ENCODE assay signal across 35 cellular contexts in genomic region chr6:36308514-36308913, GRCh38. TPM values are rescaled to one million over a fixed set of nuclear protein-coding genes. Genes with fewer than 3 reads are reported as not detected.
"Had no signal": no experiment of that assay in that cellular context is flagged by ENCODE, and none has a peak within 500 bp of the region (broad histone marks: within the 10 kb centered on the region; RNA-seq: fewer than 3 reads in every experiment).

No MANE protein-coding gene starts in this region.

- H3K27ac Mint-ChIP-seq: dendritic cell treated with granulocyte-macrophage colony-stimulating factor and Interleukin-4, amounts not matched to agents 40 ng/mL and 50 ng/mL, for 4 days; effector memory CD8-positive, alpha-beta T cell; endodermal cell; mesothelial cell of epicardium; naive B cell had no signal

- ATAC-seq: effector memory CD8-positive, alpha-beta T cell; esophagus mucosa; gastrocnemius medialis; heart right ventricle; left cardiac atrium; left lung; left ventricle myocardium superior; lower lobe of right lung had no signal

- H3K9me3 ChIP-seq: colonic mucosa, esophagus squamous epithelium, gastrocnemius medialis, heart right ventricle, left lung, lower lobe of right lung, mucosa of descending colon had no signal

- FAIRE-seq: endometrium, islet of Langerhans, keratinocyte had no signal

- H3K4me1 Mint-ChIP-seq: mesothelial cell of epicardium had no signal

- H3K36me3 Mint-ChIP-seq: mesothelial cell of epicardium, naive B cell had no signal

- H3K4me1 ChIP-seq: colonic mucosa, gastrocnemius medialis, lower lobe of right lung had no signal

- H3K4me3 ChIP-seq: colonic mucosa, esophagus squamous epithelium, gastrocnemius medialis, heart right ventricle, left lung, lower lobe of right lung, mucosa of descending colon had no signal

- H3K9me3 Mint-ChIP-seq: effector memory CD8-positive, alpha-beta T cell; mesothelial cell of epicardium; naive B cell had no signal

- H3K27ac ChIP-seq: colonic mucosa, epithelial cell of prostate, esophagus squamous epithelium, gastrocnemius medialis, heart right ventricle, left lung, lower lobe of right lung had no signal

- H3K36me3 ChIP-seq: colonic mucosa, esophagus squamous epithelium, gastrocnemius medialis, heart right ventricle, lower lobe of right lung had no signal

- DNase-seq: colonic mucosa; cortex of kidney; effector CD8-positive, alpha-beta T cell; effector memory CD8-positive, alpha-beta T cell; endodermal cell; erythroblast; esophagus squamous epithelium; foreskin fibroblast; foreskin melanocyte; gastrocnemius medialis; glutamatergic neuron; head of caudate nucleus; heart right ventricle; hippocampal formation; left cardiac atrium; left lung; left ventricle myocardium superior; lower lobe of right lung; mesenchymal stem cell; mucosa of descending colon; naive B cell had no signal

- H3K4me3 Mint-ChIP-seq: dendritic cell treated with granulocyte-macrophage colony-stimulating factor and Interleukin-4, amounts not matched to agents 40 ng/mL and 50 ng/mL, for 4 days; effector memory CD8-positive, alpha-beta T cell; endodermal cell; mesothelial cell of epicardium; naive B cell had no signal

- H3K27me3 ChIP-seq: colonic mucosa, gastrocnemius medialis, left lung had no signal

- H3K27me3 Mint-ChIP-seq: dendritic cell treated with granulocyte-macrophage colony-stimulating factor and Interleukin-4, amounts not matched to agents 40 ng/mL and 50 ng/mL, for 4 days had no signal

RNA-seq across cellular contexts. Expression of gene BNIP5, which starts 28.2 kb away (rescaled TPM):
- total RNA-seq: dermis microvascular lymphatic vessel endothelial cell, endodermal cell, esophagus mucosa, esophagus squamous epithelium, gastrocnemius medialis, glomerular endothelial cell, heart right ventricle, kidney epithelial cell, left cardiac atrium, left ventricle myocardium superior, lower leg skin, lower lobe of right lung, lung microvascular endothelial cell, mesenteric fat pad, mesothelial cell of epicardium, myocyte had no signal
- polyA plus RNA-seq: heart right ventricle, keratinocyte had no signal

RNA-seq across cellular contexts. Expression of gene PNPLA1, which starts 38.7 kb away (rescaled TPM):
- total RNA-seq: dermis microvascular lymphatic vessel endothelial cell, endodermal cell, gastrocnemius medialis, glomerular endothelial cell, kidney epithelial cell, left cardiac atrium, left ventricle myocardium superior, lung microvascular endothelial cell, mesothelial cell of epicardium, myocyte had no signal
- polyA plus RNA-seq: heart right ventricle had no signal
